Comparison of ENCODE assay signal across 11 cellular contexts in the genomic region with DNA sequence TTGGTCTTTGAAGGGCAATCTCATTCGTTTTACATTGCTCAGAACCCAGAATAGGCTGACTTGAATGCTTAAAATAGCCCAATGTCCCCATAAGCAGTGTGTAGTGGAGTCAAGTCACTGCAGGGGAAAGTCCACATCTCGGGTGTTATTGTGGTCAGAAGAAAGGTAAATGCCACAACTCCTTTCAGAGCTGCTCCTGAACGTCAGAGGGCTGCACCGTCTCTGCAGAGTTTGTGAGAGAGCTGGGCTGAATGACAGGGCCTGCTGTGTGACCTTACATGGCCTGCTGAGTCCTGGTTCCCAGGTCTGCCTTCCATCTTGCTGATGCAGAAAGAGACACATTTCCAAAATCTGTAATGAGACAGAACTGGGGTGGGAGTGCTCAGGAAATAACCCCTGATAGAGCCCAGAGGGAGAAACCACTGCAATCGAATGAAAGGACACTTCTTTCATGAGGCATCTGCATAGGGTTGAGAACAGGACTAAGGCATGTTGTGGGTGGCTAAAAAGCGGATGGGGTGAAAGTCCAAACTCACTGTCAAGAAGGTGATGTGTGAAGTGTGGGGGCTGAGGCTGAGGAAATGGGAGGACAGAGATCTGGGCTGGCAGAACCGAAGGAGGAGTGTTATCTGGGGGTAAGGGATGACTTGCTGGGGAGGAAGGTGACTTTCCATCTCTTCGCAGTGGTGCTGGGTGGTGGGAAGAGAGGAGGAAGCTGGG. TPM values are rescaled to one million over a fixed set of nuclear protein-coding genes. Genes with fewer than 3 reads are reported as not detected.
DNase-seq lines count a peak whose midpoint lies in the region; ATAC-seq and TF ChIP-seq lines count a peak whose summit lies in the region.
"Had no signal": no experiment of that assay in that cellular context is flagged by ENCODE, and none has a peak within 500 bp of the region (broad histone marks: within the 10 kb centered on the region; RNA-seq: fewer than 3 reads in every experiment).

No MANE protein-coding gene starts in this region.

- POLR2A ChIA-PET in T-cell (lab: Charles Lee), result interaction anchor here (0.5 kb wide), 2 partner anchors 19 to 129 kb away, joined by 3 read pairs; no protein-coding TSS in a partner anchor
- POLR2A ChIA-PET in A673 (lab: Charles Lee; ENCODE audit: low non-redundant PET), result no interaction called here

- no peaks in the 10 kb centered on the region for H3K27me3 Mint-ChIP-seq in activated naive CD4-positive, alpha-beta T cell treated with anti-CD3 and anti-CD28 coated beads for 36 hours (ENCODE audit: low read depth)
- H3K27me3 Mint-ChIP-seq in T-cell, result no peaks in the 10 kb centered on the region
- H3K27me3 Mint-ChIP-seq in stimulated activated naive CD8-positive, alpha-beta T cell treated with anti-CD3 and anti-CD28 coated beads, Interleukin-15, amount 100 ng/mL, for 72 hours, result no peaks in the 10 kb centered on the region

- no TSS peak for BruUV-seq in A673 (replicated peaks; lab: Mats Ljungman, UMichigan)

- CTCF ChIA-PET in activated naive CD4-positive, alpha-beta T cell treated with anti-CD3 and anti-CD28 coated beads for 36 hours (lab: Charles Lee), result no interaction called here
- CTCF ChIA-PET in T-cell (lab: Charles Lee) (no interaction called here), A673 (lab: Charles Lee) (no interaction called here)

- peak; percentile 49 to 63 for ATAC-seq in activated naive CD4-positive, alpha-beta T cell treated with anti-CD3 and anti-CD28 coated beads, Interleukin-2, amount 50 U/mL, for 72 hours
- ATAC-seq in HG02763 (IDR thresholded peaks at IDR 0.05; ENCODE audit: unreplicated experiment) (peak; percentile 92), T-cell (replicated peaks in 1 of 4) (peak in 1 of 4 experiments; percentile 56)
- peak; percentile 90 for ATAC-seq in stimulated activated naive CD8-positive, alpha-beta T cell treated with anti-CD3 and anti-CD28 coated beads, Interleukin-15, amount 100 ng/mL, for 72 hours

- peaks cover 0 to 4% of the 10 kb centered on the region in 2 donors for H3K9me3 Mint-ChIP-seq in activated naive CD4-positive, alpha-beta T cell treated with anti-CD3 and anti-CD28 coated beads, Interleukin-2, amount 50 U/mL, for 72 hours
- H3K9me3 Mint-ChIP-seq in activated naive CD4-positive, alpha-beta T cell treated with anti-CD3 and anti-CD28 coated beads for 36 hours, result no peaks in the 10 kb centered on the region
- H3K9me3 Mint-ChIP-seq in T-cell, result no peaks in the 10 kb centered on the region
- peaks cover 0 to 3% of the 10 kb centered on the region in 2 donors for H3K9me3 Mint-ChIP-seq in stimulated activated naive CD8-positive, alpha-beta T cell treated with anti-CD3 and anti-CD28 coated beads, Interleukin-15, amount 100 ng/mL, for 72 hours

- H3K4me3 ChIP-seq in A673 (ENCODE audit: low read depth, low read length, poor library complexity, severe bottlenecking), result no peak overlapping the region

- H3K36me3 ChIP-seq in A673 (ENCODE audit: insufficient read depth, low read length, poor library complexity, severe bottlenecking), result no peaks in the 10 kb centered on the region

- no peak overlapping the region for H3K4me3 Mint-ChIP-seq in activated naive CD4-positive, alpha-beta T cell treated with anti-CD3 and anti-CD28 coated beads for 36 hours
- H3K4me3 Mint-ChIP-seq in T-cell, result peak overlapping the region in 1 of 3 donors; percentile 8
- H3K4me3 Mint-ChIP-seq in stimulated activated naive CD8-positive, alpha-beta T cell treated with anti-CD3 and anti-CD28 coated beads, Interleukin-15, amount 100 ng/mL, for 72 hours, result peak overlapping the region; percentile 60 to 69

- H3K9me3 ChIP-seq in A673 (ENCODE audit: low read depth, low read length, poor library complexity, severe bottlenecking), result no peaks in the 10 kb centered on the region

- peaks cover 29% of the 10 kb centered on the region for H3K4me1 Mint-ChIP-seq in activated naive CD4-positive, alpha-beta T cell treated with anti-CD3 and anti-CD28 coated beads for 36 hours (ENCODE audit: low read depth)
- H3K4me1 Mint-ChIP-seq in T-cell, result peaks cover 57 to 64% (median 64%) of the 10 kb centered on the region in 3 donors
- peaks cover 93% of the 10 kb centered on the region for H3K4me1 Mint-ChIP-seq in stimulated activated naive CD8-positive, alpha-beta T cell treated with anti-CD3 and anti-CD28 coated beads, Interleukin-15, amount 100 ng/mL, for 72 hours

- no peaks in the 10 kb centered on the region for H3K4me1 ChIP-seq in A673 (ENCODE audit: insufficient read depth, low read length, poor library complexity, severe bottlenecking)

- TF ChIP-seq CTCF in A673 (conservative IDR thresholded peaks at IDR 0.05; ENCODE audit: low read depth, low read length), result no peak

- peak overlapping the region; percentile 33 to 78 for H3K27ac Mint-ChIP-seq in activated naive CD4-positive, alpha-beta T cell treated with anti-CD3 and anti-CD28 coated beads, Interleukin-2, amount 50 U/mL, for 72 hours
- no peak overlapping the region for H3K27ac Mint-ChIP-seq in activated naive CD4-positive, alpha-beta T cell treated with anti-CD3 and anti-CD28 coated beads for 36 hours
- peak overlapping the region; percentile 13 to 78 for H3K27ac Mint-ChIP-seq in T-cell
- peak overlapping the region; percentile 94 to 97 for H3K27ac Mint-ChIP-seq in stimulated activated naive CD8-positive, alpha-beta T cell treated with anti-CD3 and anti-CD28 coated beads, Interleukin-15, amount 100 ng/mL, for 72 hours

- H3K27ac ChIP-seq in A673 (ENCODE audit: low read depth, low read length, poor library complexity, severe bottlenecking), result no peak overlapping the region

- DNase-seq in activated naive CD4-positive, alpha-beta T cell treated with anti-CD3 and anti-CD28 coated beads, Interleukin-2, amount 50 U/mL, for 72 hours (ENCODE audit: low spot score in 2 of 2), result no peak
- DNase-seq in activated naive CD4-positive, alpha-beta T cell treated with anti-CD3 and anti-CD28 coated beads for 36 hours, result no peak
- DNase-seq in T-cell (peak in 9 of 34 experiments; percentile 12 to 55 (median 28)), CD1c-positive myeloid dendritic cell (ENCODE audit: extremely low spot score) (no peak), A673 (ENCODE audit: low spot score) (no peak)
- DNase-seq in stimulated activated naive CD8-positive, alpha-beta T cell treated with anti-CD3 and anti-CD28 coated beads, Interleukin-15, amount 100 ng/mL, for 72 hours, result peak; percentile 69 to 86
- DNase-seq in stimulated activated naive CD4-positive, alpha-beta T cell treated with Interleukin-2 at 50 U/mL for 16 hours (lab: John Stamatoyannopoulos, UW), result no peak
- DNase-seq: NCI-H510A treated with DMSO at 0.1 percent for 48 hours had no signal

- no peaks in the 10 kb centered on the region for H3K27me3 ChIP-seq in A673 (replicated peaks; ENCODE audit: insufficient read depth, low read depth, low read length, poor library complexity)

- intact Hi-C loops in activated naive CD4-positive, alpha-beta T cell treated with anti-CD3 and anti-CD28 coated beads for 36 hours (cut with micrococcal nuclease), result loop anchor here (5.0 kb wide), 1 partner anchor 43 kb away; no protein-coding TSS in a partner anchor
- intact Hi-C loops in A673 (cut with micrococcal nuclease; ENCODE audit: unreplicated experiment), result no loop called here

- no peaks in the 10 kb centered on the region for H3K36me3 Mint-ChIP-seq in activated naive CD4-positive, alpha-beta T cell treated with anti-CD3 and anti-CD28 coated beads, Interleukin-2, amount 50 U/mL, for 72 hours
- H3K36me3 Mint-ChIP-seq in activated naive CD4-positive, alpha-beta T cell treated with anti-CD3 and anti-CD28 coated beads for 36 hours (ENCODE audit: low read depth), result no peaks in the 10 kb centered on the region
- H3K36me3 Mint-ChIP-seq in T-cell, result no peaks in the 10 kb centered on the region

RNA-seq across cellular contexts. Expression of a gene that starts 33.8 kb away (rescaled TPM):
- 1 to 10 TPM; 1.5 to 4.9 TPM for total RNA-seq in activated naive CD4-positive, alpha-beta T cell treated with anti-CD3 and anti-CD28 coated beads, Interleukin-2, amount 50 U/mL, for 72 hours
- not detected for total RNA-seq in activated naive CD4-positive, alpha-beta T cell treated with anti-CD3 and anti-CD28 coated beads for 36 hours
- 10 to 100 TPM in 1 of 5 donors, 1 to 10 TPM in 4; 1.7 to 10.8 (median 4.7) TPM for total RNA-seq in T-cell
- not detected in 2 replicates for total RNA-seq in A673 (2021)
- total RNA-seq: H4, renal cortical epithelial cell had no signal

Comparison
In these comparisons a context has a peak if more than half of its experiments do, and no peak if none do; other contexts are left out.
1. DNase-seq: peak in stimulated activated naive CD8-positive, alpha-beta T cell treated with anti-CD3 and anti-CD28 coated beads, Interleukin-15, amount 100 ng/mL, for 72 hours (2 of 2); none in activated naive CD4-positive, alpha-beta T cell treated with anti-CD3 and anti-CD28 coated beads, Interleukin-2, amount 50 U/mL, for 72 hours (0 of 2), activated naive CD4-positive, alpha-beta T cell treated with anti-CD3 and anti-CD28 coated beads for 36 hours (single experiment), CD1c-positive myeloid dendritic cell (single experiment), A673 (single experiment) and stimulated activated naive CD4-positive, alpha-beta T cell treated with Interleukin-2 at 50 U/mL for 16 hours (single experiment).